9 cellular contexts compared by ENCODE assay signal in the genomic region with DNA sequence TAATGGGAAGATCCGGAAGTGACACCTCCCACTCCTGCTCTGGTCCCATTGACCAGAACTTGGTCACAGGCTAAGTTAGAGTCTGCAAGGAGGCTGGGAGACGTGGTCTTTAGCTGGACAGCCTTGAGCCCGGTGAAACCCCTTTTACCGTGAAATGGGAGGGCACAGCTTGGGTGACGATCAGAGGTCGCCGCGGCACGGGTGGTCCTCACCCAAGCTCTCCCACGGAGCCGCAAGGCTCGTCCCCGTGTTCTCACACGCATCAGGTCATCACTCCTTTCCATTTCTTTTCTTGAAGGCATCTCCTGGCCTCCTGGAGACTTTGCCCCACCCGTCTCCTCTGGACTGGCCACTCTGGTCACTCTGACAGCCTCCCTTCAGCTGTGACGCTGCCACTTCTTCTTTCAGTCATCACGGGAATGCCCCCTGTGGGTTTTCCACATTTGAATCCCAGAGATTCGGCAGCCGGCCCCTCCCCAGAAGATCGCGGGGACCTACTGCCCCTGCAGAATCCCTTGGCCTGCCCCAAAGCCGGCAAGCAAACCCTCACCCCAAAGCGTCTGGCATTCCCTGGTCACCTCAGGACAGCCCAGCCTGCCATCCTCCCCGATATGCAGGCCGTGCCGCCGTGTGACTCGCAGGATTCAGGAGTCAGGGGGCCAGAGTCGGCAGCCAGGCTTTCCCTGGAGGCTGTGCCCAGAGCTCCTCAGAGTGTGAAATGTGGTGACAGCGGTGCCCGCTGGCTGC. TPM values are rescaled to one million over a fixed set of nuclear protein-coding genes. Genes with fewer than 3 reads are reported as not detected.
DNase-seq lines count a peak whose midpoint lies in the region; ATAC-seq and TF ChIP-seq lines count a peak whose summit lies in the region.
"Had no signal": no experiment of that assay in that cellular context is flagged by ENCODE, and none has a peak within 500 bp of the region (broad histone marks: within the 10 kb centered on the region; RNA-seq: fewer than 3 reads in every experiment).

No MANE protein-coding gene starts in this region.

- H3K27ac Mint-ChIP-seq in type B pancreatic cell = no peak overlapping the region

- H3K9me3 ChIP-seq in HUES64 (ENCODE audit: insufficient read depth, low read depth, low read length) (no peaks in the 10 kb centered on the region), colonic mucosa (no peaks in the 10 kb centered on the region), left lung (no peaks in the 10 kb centered on the region), suprapubic skin (no peaks in the 10 kb centered on the region)

- H3K9ac ChIP-seq in HUES64 (ENCODE audit: low read depth, low read length) = no peak overlapping the region
- H3K9ac ChIP-seq in colonic mucosa (ENCODE audit: low read depth in 2 of 2, low read length in 2 of 2) = peak overlapping the region in 1 of 2 donors; percentile 47

- H3K27me3 ChIP-seq in HUES64 (ENCODE audit: insufficient read depth, low read length) (peaks cover 10% of the 10 kb centered on the region; the same call in 1 of the 2 replicates), colonic mucosa (peaks cover 32% of the 10 kb centered on the region), left lung (peaks cover 0 to 65% of the 10 kb centered on the region in 2 donors), suprapubic skin (peaks cover 12% of the 10 kb centered on the region)
- H3K27me3 ChIP-seq: brain microvascular endothelial cell had no signal

- WGBS in HUES64 = 65% methylated on average over 31 of the region's 31 CpGs
- 48% methylated on average over 24 of the region's 31 CpGs for WGBS in suprapubic skin

- peak overlapping the region; percentile 22; the same call in 1 of the 2 replicates for H3K4me3 ChIP-seq in HUES64 (ENCODE audit: low read length)
- H3K4me3 ChIP-seq in colonic mucosa = peak overlapping the region; percentile 1
- H3K4me3 ChIP-seq in left lung = peak overlapping the region in 1 of 2 donors; percentile 39
- H3K4me3 ChIP-seq in suprapubic skin = peak overlapping the region; percentile 42

- H3K27me3 Mint-ChIP-seq in type B pancreatic cell = peaks cover 7% of the 10 kb centered on the region

- intact Hi-C loops in colonic mucosa (cut with DNase I) (no loop called here), left lung (cut with DNase I) (no loop called here)

- TF ChIP-seq CTCF in colonic mucosa (IDR thresholded peaks at IDR 0.05) (no peak), left lung (IDR thresholded peaks at IDR 0.05) (no peak), suprapubic skin (IDR thresholded peaks at IDR 0.05) (no peak), type B pancreatic cell (conservative IDR thresholded peaks at IDR 0.05) (no peak)

- H3K4me1 Mint-ChIP-seq in type B pancreatic cell (ENCODE audit: unreplicated experiment) = peaks cover 7% of the 10 kb centered on the region

- H3K4me3 Mint-ChIP-seq in type B pancreatic cell = no peak overlapping the region

- ATAC-seq in left lung (peak; percentile 15), GM19397 (IDR thresholded peaks at IDR 0.05; ENCODE audit: unreplicated experiment) (no peak)

- no peaks in the 10 kb centered on the region for H3K9me3 Mint-ChIP-seq in type B pancreatic cell

- DNase-seq in colonic mucosa (no peak), left lung (no peak), suprapubic skin (ENCODE audit: low spot score in 2 of 2) (no peak), SHP77 (lab: John Stamatoyannopoulos, UW) (no peak), NK-92 (lab: John Stamatoyannopoulos, UW; ENCODE audit: unreplicated experiment) (no peak), type B pancreatic cell (ENCODE audit: extremely low spot score, unreplicated experiment) (no peak)
- DNase-seq: brain microvascular endothelial cell had no signal

- no peak for TF ChIP-seq EP300 in suprapubic skin (IDR thresholded peaks at IDR 0.05)

- H3K4me1 ChIP-seq in HUES64 (ENCODE audit: insufficient read depth, low read length) (no peaks in the 10 kb centered on the region), colonic mucosa (peaks cover 12% of the 10 kb centered on the region), left lung (peaks cover 8 to 60% of the 10 kb centered on the region in 2 donors), suprapubic skin (peaks cover 27% of the 10 kb centered on the region)

- no peak for TF ChIP-seq POLR2A in suprapubic skin (IDR thresholded peaks at IDR 0.05)

- H3K36me3 ChIP-seq in HUES64 (ENCODE audit: insufficient read depth, low read length) (no peaks in the 10 kb centered on the region), colonic mucosa (no peaks in the 10 kb centered on the region), left lung (no peaks in the 10 kb centered on the region), suprapubic skin (no peaks in the 10 kb centered on the region)
- H3K36me3 ChIP-seq: brain microvascular endothelial cell had no signal

- no peaks in the 10 kb centered on the region for H3K36me3 Mint-ChIP-seq in type B pancreatic cell

- H3K27ac ChIP-seq in HUES64 (ENCODE audit: low read depth, low read length) (no peak overlapping the region), colonic mucosa (peak overlapping the region; percentile 23), left lung (peak overlapping the region; percentile 61 to 89), suprapubic skin (no peak overlapping the region)
- H3K27ac ChIP-seq: brain microvascular endothelial cell had no signal

RNA-seq across cellular contexts. Expression of gene EGFL7, which starts 18.9 kb away (rescaled TPM):
- polyA plus RNA-seq in HUES64 (2013, experiment 1 of 2) = 20.5 TPM
- polyA plus RNA-seq in HUES64 (2013, experiment 2 of 2) = 25.2 TPM
- total RNA-seq in colonic mucosa (10 to 100 TPM; 17.3 to 28.4 TPM), left lung (100 to 1,000 TPM; 105 to 165 TPM), suprapubic skin (10 to 100 TPM; 12.2 to 49.6 (median 28.6) TPM), type B pancreatic cell (ENCODE audit: low replicate concordance) (20.7 and 25.5 TPM in 2 replicates)

RNA-seq across cellular contexts. Expression of gene AGPAT2, which starts 43.5 kb away (rescaled TPM):
- 18.1 TPM for polyA plus RNA-seq in HUES64 (2013, experiment 1 of 2)
- polyA plus RNA-seq in HUES64 (2013, experiment 2 of 2) = 19.9 TPM
- total RNA-seq in colonic mucosa (100 to 1,000 TPM; 197 to 372 TPM), left lung (100 to 1,000 TPM; 127 to 170 TPM), suprapubic skin (10 to 100 TPM; 43.5 to 73.2 (median 63.5) TPM), type B pancreatic cell (ENCODE audit: low replicate concordance) (47.8 and 75.3 TPM in 2 replicates)

Comparison
In these comparisons a context has a peak if more than half of its experiments do, and no peak if none do; other contexts are left out.
1. H3K27ac ChIP-seq: peak in colonic mucosa (single experiment) and left lung (2 of 2); none in HUES64 (single experiment) and suprapubic skin (single experiment).